In genomic region chr2:152174574-152174973, GRCh38 we compare ENCODE assay signal across 9 cellular contexts. TPM values are rescaled to one million over a fixed set of nuclear protein-coding genes. Genes with fewer than 3 reads are reported as not detected.
A peak's percentile ranks its signal among the peaks of the same experiment; 100 is the strongest.
DNase-seq lines count a peak whose midpoint lies in the region; ATAC-seq, FAIRE-seq and TF ChIP-seq lines count a peak whose summit lies in the region.
"Had no signal": no experiment of that assay in that cellular context is flagged by ENCODE, and none has a peak within 500 bp of the region (broad histone marks: within the 10 kb centered on the region; RNA-seq: fewer than 3 reads in every experiment).

No MANE protein-coding gene starts in this region.

- no peaks in the 10 kb centered on the region for H3K36me3 ChIP-seq in OCI-LY1 (ENCODE audit: insufficient read depth, low read length)
- H3K36me3 ChIP-seq in endothelial cell of umbilical vein (ENCODE audit: control insufficient read depth in 2 of 2, extremely low read depth in 1 of 2, insufficient read depth in 2 of 2, low read length in 2 of 2), result no peaks in the 10 kb centered on the region
- no peaks in the 10 kb centered on the region for H3K36me3 ChIP-seq in osteoblast (ENCODE audit: insufficient read depth, low read length)

- no peaks in the 10 kb centered on the region for H3F3A ChIP-seq in OCI-LY1 (ENCODE audit: insufficient read depth, low read length)

- DNase-seq in CD4-positive, alpha-beta T cell, result no peak
- peak; percentile 2 for DNase-seq in endothelial cell of umbilical vein (ENCODE audit: low read depth, low spot score)
- no peak for DNase-seq in osteoblast (ENCODE audit: insufficient read length, low spot score, missing footprints)
- DNase-seq in SHP77 treated with DMSO at 0.1 percent for 48 hours (lab: John Stamatoyannopoulos, UW), result no peak
- no peak for DNase-seq in AG08395 (ENCODE audit: low spot score)
- DNase-seq in HuH-7.5 (ENCODE audit: low spot score), result no peak

- H3K9me3 ChIP-seq in CD4-positive, alpha-beta T cell (ENCODE audit: control insufficient read depth, low read length), result no peaks in the 10 kb centered on the region
- H3K9me3 ChIP-seq in OCI-LY1 (ENCODE audit: low read length) (no peaks in the 10 kb centered on the region), endothelial cell of umbilical vein (replicated peaks; ENCODE audit: control insufficient read depth, insufficient read depth, low read length) (no peaks in the 10 kb centered on the region), osteoblast (ENCODE audit: low read depth, low read length) (no peaks in the 10 kb centered on the region)

- no peak for TF ChIP-seq POLR2A in endothelial cell of umbilical vein (IDR thresholded peaks at IDR 0.05; ENCODE audit: low read depth, low read length)

- peaks cover 37% of the 10 kb centered on the region for H3K79me2 ChIP-seq in OCI-LY1 (ENCODE audit: insufficient read depth, low read length)
- H3K79me2 ChIP-seq in endothelial cell of umbilical vein (ENCODE audit: control insufficient read depth, insufficient read depth, low read length), result peaks cover 33% of the 10 kb centered on the region
- peaks cover 54% of the 10 kb centered on the region for H3K79me2 ChIP-seq in osteoblast (ENCODE audit: insufficient read depth, low read length)

- peak overlapping the region; percentile 98 for H3K4me3 Mint-ChIP-seq in CD4-positive, alpha-beta T cell

- H2AFZ ChIP-seq in OCI-LY1 (ENCODE audit: low read length), result no peak overlapping the region
- peak overlapping the region; percentile 47 for H2AFZ ChIP-seq in endothelial cell of umbilical vein (ENCODE audit: low read depth, low read length)
- H2AFZ ChIP-seq in osteoblast (ENCODE audit: low read length), result peak overlapping the region; percentile 93

- H3K9me3 Mint-ChIP-seq in CD4-positive, alpha-beta T cell, result no peaks in the 10 kb centered on the region

- dilution Hi-C loops in endothelial cell of umbilical vein (cut with MboI; ENCODE audit: extremely low pct_ligation_motif_present, low sequenced_read_pairs), result no loop called here

- H3K4me1 ChIP-seq in OCI-LY1 (ENCODE audit: insufficient read depth, low read length, severe bottlenecking) (peaks cover 28% of the 10 kb centered on the region), endothelial cell of umbilical vein (ENCODE audit: control insufficient read depth, extremely low read depth, insufficient read depth, low read length) (peaks cover 12% of the 10 kb centered on the region), osteoblast (ENCODE audit: insufficient read depth, low read length) (peaks cover 21% of the 10 kb centered on the region)

- H3K4me1 Mint-ChIP-seq in CD4-positive, alpha-beta T cell (ENCODE audit: low read depth), result peaks cover 50% of the 10 kb centered on the region

- H3K9me1 ChIP-seq in endothelial cell of umbilical vein (replicated peaks; ENCODE audit: control insufficient read depth, extremely low read depth, insufficient read depth, low read length), result no peaks in the 10 kb centered on the region

- H3K4me3 ChIP-seq in OCI-LY1 (ENCODE audit: low read depth, low read length, poor library complexity, severe bottlenecking) (peak overlapping the region; percentile 82), endothelial cell of umbilical vein (replicated peaks in 1 of 3; ENCODE audit: insufficient read depth in 1 of 3, low read depth in 1 of 3, low read length in 3 of 3) (peak overlapping the region; percentile 88 to 95 (median 93)), osteoblast (ENCODE audit: insufficient read depth, low read length) (peak overlapping the region; percentile 92)

- no peaks in the 10 kb centered on the region for H3K27me3 ChIP-seq in CD4-positive, alpha-beta T cell (ENCODE audit: control insufficient read depth, insufficient read depth, low read length)
- H3K27me3 ChIP-seq in OCI-LY1 (ENCODE audit: insufficient read depth, low read length), result no peaks in the 10 kb centered on the region
- no peaks in the 10 kb centered on the region for H3K27me3 ChIP-seq in endothelial cell of umbilical vein (ENCODE audit: control insufficient read depth in 2 of 2, insufficient read depth in 2 of 2, low read length in 2 of 2)
- H3K27me3 ChIP-seq in osteoblast (ENCODE audit: insufficient read depth, low read length), result no peaks in the 10 kb centered on the region

- TF ChIP-seq CTCF in CD4-positive, alpha-beta T cell (IDR thresholded peaks at IDR 0.05), result no peak
- no peak for TF ChIP-seq CTCF in OCI-LY1 (IDR thresholded peaks at IDR 0.05; ENCODE audit: low read length)
- no peak for TF ChIP-seq CTCF in endothelial cell of umbilical vein (IDR thresholded peaks at IDR 0.05; ENCODE audit: extremely low read depth in 1 of 2, insufficient read depth in 1 of 2, low read depth in 1 of 2, low read length in 2 of 2)
- no peak for TF ChIP-seq CTCF in osteoblast (IDR thresholded peaks at IDR 0.05; ENCODE audit: extremely low read depth, low read depth, low read length)

- no TSS peak for BruUV-seq in endothelial cell of umbilical vein (replicated peaks; lab: Mats Ljungman, UMichigan)

- H3K27me3 Mint-ChIP-seq in CD4-positive, alpha-beta T cell, result no peaks in the 10 kb centered on the region

- FAIRE-seq in endothelial cell of umbilical vein (lab: Jason Lieb, UNC), result no peak
- FAIRE-seq: TTC549 had no signal

- intact Hi-C loops in CD4-positive, alpha-beta T cell (cut with DNase I, micrococcal nuclease), result loop anchor here in 1 of 2 experiments (2.0 to 10.0 kb wide), 3 partner anchors 138 to 544 kb away; partner anchors contain the start of genes ARL5A and ARL6IP6
- intact Hi-C loops in endothelial cell of umbilical vein (cut with micrococcal nuclease), result loop anchor here (2.0 to 10.0 kb wide), 3 partner anchors 138 to 1340 kb away; no protein-coding TSS in a partner anchor

- POLR2A ChIA-PET in CD4-positive, alpha-beta T cell (lab: Charles Lee), result interaction anchor here (0.6 to 2.9 kb wide), 4 partner anchors 77 to 914 kb away, joined by 3 to 25 read pairs (median 4); partner anchors contain the start of genes ARL6IP6 and PRPF40A
- POLR2A ChIA-PET in endothelial cell of umbilical vein (lab: Charles Lee), result no interaction called here

- H4K20me1 ChIP-seq in OCI-LY1 (ENCODE audit: insufficient read depth, low read length), result no peaks in the 10 kb centered on the region
- no peaks in the 10 kb centered on the region for H4K20me1 ChIP-seq in endothelial cell of umbilical vein (replicated peaks; ENCODE audit: control insufficient read depth, extremely low read depth, insufficient read depth, low read length)
- peaks cover 10% of the 10 kb centered on the region for H4K20me1 ChIP-seq in osteoblast (ENCODE audit: insufficient read depth, low read length)

- H3K27ac Mint-ChIP-seq in CD4-positive, alpha-beta T cell, result peak overlapping the region; percentile 98

- CTCF ChIA-PET in CD4-positive, alpha-beta T cell (lab: Charles Lee), result interaction anchor here (2.0 kb wide), 1 partner anchor 461 kb away, joined by 18 read pairs; no protein-coding TSS in a partner anchor
- CTCF ChIA-PET in endothelial cell of umbilical vein (lab: Charles Lee), result interaction anchor here (1.8 to 2.8 kb wide), 4 partner anchors 136 to 473 kb away, joined by 6 to 82 read pairs (median 9); no protein-coding TSS in a partner anchor

- H3K27ac ChIP-seq in CD4-positive, alpha-beta T cell (ENCODE audit: low read depth, low read length), result no peak overlapping the region
- H3K27ac ChIP-seq in OCI-LY1 (ENCODE audit: low read depth, low read length, poor library complexity, severe bottlenecking) (no peak overlapping the region), endothelial cell of umbilical vein (ENCODE audit: insufficient read depth, low read depth, low read length) (peak overlapping the region; percentile 95), osteoblast (ENCODE audit: low read depth, low read length) (peak overlapping the region; percentile 99)

- H3K36me3 Mint-ChIP-seq in CD4-positive, alpha-beta T cell (ENCODE audit: low read depth), result peaks cover 23% of the 10 kb centered on the region

- H3K9ac ChIP-seq in OCI-LY1 (ENCODE audit: low read length) (peak overlapping the region; percentile 72), endothelial cell of umbilical vein (replicated peaks; ENCODE audit: extremely low read depth, insufficient read depth, low read length) (peak overlapping the region; percentile 98)

- no peaks in the 10 kb centered on the region for H3K9me2 ChIP-seq in OCI-LY1 (ENCODE audit: low read depth, low read length)

- H3K4me2 ChIP-seq in OCI-LY1 (ENCODE audit: low read length) (peak overlapping the region; percentile 81), endothelial cell of umbilical vein (ENCODE audit: insufficient read depth, low read length) (peak overlapping the region; percentile 98), osteoblast (ENCODE audit: insufficient read depth, low read length) (peak overlapping the region; percentile 88)

- no peak for ATAC-seq in CD4-positive, alpha-beta T cell (ENCODE audit: poor library complexity)
- no peak for ATAC-seq in HG03095 (IDR thresholded peaks at IDR 0.05; ENCODE audit: unreplicated experiment)

TF ChIP-seq in endothelial cell of umbilical vein, 7 proteins besides CTCF, POLR2A, EP300 and RAD21:
- TF ChIP-seq EZH2 (IDR thresholded peaks at IDR 0.05; ENCODE audit: borderline replicate concordance, low read depth, low read length, severe bottlenecking) (no peak), MYC (IDR thresholded peaks at IDR 0.05; ENCODE audit: low read depth, low read length) (no peak), GATA2 (IDR thresholded peaks at IDR 0.05; ENCODE audit: insufficient read depth, insufficient read length, low read depth, low read length) (no peak), MAX (IDR thresholded peaks at IDR 0.05; ENCODE audit: insufficient read depth, insufficient read length) (no peak), POLR2AphosphoS5 (IDR thresholded peaks at IDR 0.05; ENCODE audit: insufficient read depth, low read depth, low read length) (no peak), JUN (IDR thresholded peaks at IDR 0.05; ENCODE audit: borderline replicate concordance, insufficient read depth, insufficient read length, low read depth) (no peak)

RNA-seq across cellular contexts. Expression of gene STAM2, which starts 1.0 kb away (rescaled TPM):
- total RNA-seq in CD4-positive, alpha-beta T cell, result 1 to 10 TPM; 4.1 to 4.9 TPM
- 25.7 and 27.5 TPM in 2 replicates for total RNA-seq in endothelial cell of umbilical vein
- 10.1 and 15.1 TPM in 2 replicates for polyA plus RNA-seq in endothelial cell of umbilical vein
- polyA plus RNA-seq in endothelial cell of umbilical vein (2011; cell fraction: cytosol; rRNA removed), result 6.3 and 7.1 TPM in 2 replicates
- polyA plus RNA-seq in endothelial cell of umbilical vein (2011; cell fraction: nucleus; rRNA removed), result 31.7 and 35.8 TPM in 2 replicates
- polyA plus RNA-seq in endothelial cell of umbilical vein (2012), result 15.0 and 15.8 TPM in 2 replicates
- polyA minus RNA-seq in endothelial cell of umbilical vein, result 32.5 and 36.2 TPM in 2 replicates
- 13.0 TPM for polyA minus RNA-seq in endothelial cell of umbilical vein (2011; cell fraction: cytosol; rRNA and poly(A)+ RNA removed)
- polyA minus RNA-seq in endothelial cell of umbilical vein (2011; cell fraction: nucleus; rRNA and poly(A)+ RNA removed), result 23.9 and 38.6 TPM in 2 replicates
- 51.6 and 52.5 TPM in 2 replicates for total RNA-seq in osteoblast

Comparison
In these comparisons a context has a peak if more than half of its experiments do, and no peak if none do; other contexts are left out.
1. H3K27ac ChIP-seq: peak in endothelial cell of umbilical vein (single experiment) and osteoblast (single experiment); none in CD4-positive, alpha-beta T cell (single experiment) and OCI-LY1 (single experiment).
2. Peak in every context shown above with its lines, with median percentiles within 50 percentile points of each other: H3K4me2 ChIP-seq and H3K4me3 ChIP-seq.